1 cellular context compared by ENCODE assay signal in the genomic region with DNA sequence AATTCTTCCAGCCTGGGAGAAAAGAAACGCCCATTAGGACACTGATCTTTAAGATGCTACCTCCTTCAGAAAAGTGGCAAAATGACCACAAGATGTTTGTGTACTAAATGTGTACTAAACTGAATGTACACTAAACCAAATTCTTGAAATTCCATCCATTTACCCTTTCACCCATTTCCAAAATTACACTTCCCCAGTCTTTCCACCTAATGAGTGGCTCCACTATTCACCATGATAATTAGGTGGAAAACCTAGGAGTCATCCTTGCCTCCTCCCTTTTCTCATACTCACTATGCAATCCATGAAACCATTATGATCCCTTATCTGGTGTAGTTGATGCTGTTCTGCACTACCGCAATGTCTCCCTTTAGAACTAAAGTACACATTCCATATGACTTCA.
TF ChIP-seq lines count a peak whose summit lies in the region.

No MANE protein-coding gene starts in this region.

TF ChIP-seq in SK-N-SH, 30 proteins besides CTCF, POLR2A, EP300 and RAD21 (continued from another document):
- TF ChIP-seq, protein P1, sequence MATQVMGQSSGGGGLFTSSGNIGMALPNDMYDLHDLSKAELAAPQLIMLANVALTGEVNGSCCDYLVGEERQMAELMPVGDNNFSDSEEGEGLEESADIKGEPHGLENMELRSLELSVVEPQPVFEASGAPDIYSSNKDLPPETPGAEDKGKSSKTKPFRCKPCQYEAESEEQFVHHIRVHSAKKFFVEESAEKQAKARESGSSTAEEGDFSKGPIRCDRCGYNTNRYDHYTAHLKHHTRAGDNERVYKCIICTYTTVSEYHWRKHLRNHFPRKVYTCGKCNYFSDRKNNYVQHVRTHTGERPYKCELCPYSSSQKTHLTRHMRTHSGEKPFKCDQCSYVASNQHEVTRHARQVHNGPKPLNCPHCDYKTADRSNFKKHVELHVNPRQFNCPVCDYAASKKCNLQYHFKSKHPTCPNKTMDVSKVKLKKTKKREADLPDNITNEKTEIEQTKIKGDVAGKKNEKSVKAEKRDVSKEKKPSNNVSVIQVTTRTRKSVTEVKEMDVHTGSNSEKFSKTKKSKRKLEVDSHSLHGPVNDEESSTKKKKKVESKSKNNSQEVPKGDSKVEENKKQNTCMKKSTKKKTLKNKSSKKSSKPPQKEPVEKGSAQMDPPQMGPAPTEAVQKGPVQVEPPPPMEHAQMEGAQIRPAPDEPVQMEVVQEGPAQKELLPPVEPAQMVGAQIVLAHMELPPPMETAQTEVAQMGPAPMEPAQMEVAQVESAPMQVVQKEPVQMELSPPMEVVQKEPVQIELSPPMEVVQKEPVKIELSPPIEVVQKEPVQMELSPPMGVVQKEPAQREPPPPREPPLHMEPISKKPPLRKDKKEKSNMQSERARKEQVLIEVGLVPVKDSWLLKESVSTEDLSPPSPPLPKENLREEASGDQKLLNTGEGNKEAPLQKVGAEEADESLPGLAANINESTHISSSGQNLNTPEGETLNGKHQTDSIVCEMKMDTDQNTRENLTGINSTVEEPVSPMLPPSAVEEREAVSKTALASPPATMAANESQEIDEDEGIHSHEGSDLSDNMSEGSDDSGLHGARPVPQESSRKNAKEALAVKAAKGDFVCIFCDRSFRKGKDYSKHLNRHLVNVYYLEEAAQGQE (IDR thresholded peaks at IDR 0.05; ENCODE audit: low read depth, low read length) = no peak
- TF ChIP-seq RCOR1 (IDR thresholded peaks at IDR 0.05; ENCODE audit: low read length) (no peak), ELF1 (IDR thresholded peaks at IDR 0.05) (no peak), TCF12 (IDR thresholded peaks at IDR 0.05) (no peak), SIN3A (IDR thresholded peaks at IDR 0.05; ENCODE audit: borderline replicate concordance, low read depth, low read length) (no peak), RXRA (IDR thresholded peaks at IDR 0.05; ENCODE audit: borderline replicate concordance, low read depth) (no peak), EZH2phosphoT487 (IDR thresholded peaks at IDR 0.05; ENCODE audit: borderline replicate concordance, low read depth) (no peak), FOXM1 (IDR thresholded peaks at IDR 0.05; ENCODE audit: low read depth) (no peak), FOXJ3 (CRISPR knock-in tag; IDR thresholded peaks at IDR 0.05) (no peak), NFIC (IDR thresholded peaks at IDR 0.05; ENCODE audit: borderline replicate concordance) (no peak), NRF1 (IDR thresholded peaks at IDR 0.05; ENCODE audit: low read depth, low read length) (no peak), TAF1 (IDR thresholded peaks at IDR 0.05; ENCODE audit: borderline replicate concordance, low read depth, low read length) (no peak), GABPA (IDR thresholded peaks at IDR 0.05; ENCODE audit: low read depth) (no peak), POLR2AphosphoS5 (IDR thresholded peaks at IDR 0.05; ENCODE audit: low read depth, low read length) (no peak), RFX5 (IDR thresholded peaks at IDR 0.05; ENCODE audit: low read length) (no peak)
- TF ChIP-seq, protein P2, sequence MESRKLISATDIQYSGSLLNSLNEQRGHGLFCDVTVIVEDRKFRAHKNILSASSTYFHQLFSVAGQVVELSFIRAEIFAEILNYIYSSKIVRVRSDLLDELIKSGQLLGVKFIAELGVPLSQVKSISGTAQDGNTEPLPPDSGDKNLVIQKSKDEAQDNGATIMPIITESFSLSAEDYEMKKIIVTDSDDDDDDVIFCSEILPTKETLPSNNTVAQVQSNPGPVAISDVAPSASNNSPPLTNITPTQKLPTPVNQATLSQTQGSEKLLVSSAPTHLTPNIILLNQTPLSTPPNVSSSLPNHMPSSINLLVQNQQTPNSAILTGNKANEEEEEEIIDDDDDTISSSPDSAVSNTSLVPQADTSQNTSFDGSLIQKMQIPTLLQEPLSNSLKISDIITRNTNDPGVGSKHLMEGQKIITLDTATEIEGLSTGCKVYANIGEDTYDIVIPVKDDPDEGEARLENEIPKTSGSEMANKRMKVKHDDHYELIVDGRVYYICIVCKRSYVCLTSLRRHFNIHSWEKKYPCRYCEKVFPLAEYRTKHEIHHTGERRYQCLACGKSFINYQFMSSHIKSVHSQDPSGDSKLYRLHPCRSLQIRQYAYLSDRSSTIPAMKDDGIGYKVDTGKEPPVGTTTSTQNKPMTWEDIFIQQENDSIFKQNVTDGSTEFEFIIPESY (IDR thresholded peaks at IDR 0.05; ENCODE audit: borderline replicate concordance, low read depth) = no peak
- TF ChIP-seq, protein P3, sequence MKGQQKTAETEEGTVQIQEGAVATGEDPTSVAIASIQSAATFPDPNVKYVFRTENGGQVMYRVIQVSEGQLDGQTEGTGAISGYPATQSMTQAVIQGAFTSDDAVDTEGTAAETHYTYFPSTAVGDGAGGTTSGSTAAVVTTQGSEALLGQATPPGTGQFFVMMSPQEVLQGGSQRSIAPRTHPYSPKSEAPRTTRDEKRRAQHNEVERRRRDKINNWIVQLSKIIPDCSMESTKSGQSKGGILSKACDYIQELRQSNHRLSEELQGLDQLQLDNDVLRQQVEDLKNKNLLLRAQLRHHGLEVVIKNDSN (IDR thresholded peaks at IDR 0.05; ENCODE audit: borderline replicate concordance, low read depth) = no peak
TF ChIP-seq in SK-N-SH: peak in this region for 0.
